ENCODE assay signal across 19 cellular contexts in genomic region chr2:33091541-33092123, GRCh38.
A peak's percentile ranks its signal among the peaks of the same experiment; 100 is the strongest.
DNase-seq lines count a peak whose midpoint lies in the region; ATAC-seq and TF ChIP-seq lines count a peak whose summit lies in the region.
"Had no signal": no experiment of that assay in that cellular context is flagged by ENCODE, and none has a peak within 500 bp of the region (broad histone marks: within the 10 kb centered on the region; RNA-seq: fewer than 3 reads in every experiment).

No MANE protein-coding gene starts in this region.

- H3K27me3 ChIP-seq in right atrium auricular region (no peaks in the 10 kb centered on the region), suprapubic skin (no peaks in the 10 kb centered on the region)
- H3K27me3 ChIP-seq: MG63 had no signal

- no peak for TF ChIP-seq EP300 in suprapubic skin (IDR thresholded peaks at IDR 0.05)

- WGBS in suprapubic skin, result 78% methylated on average over 5 of the region's 5 CpGs

- H3K27ac Mint-ChIP-seq in activated naive CD8-positive, alpha-beta T cell treated with anti-CD3 and anti-CD28 coated beads, Interleukin-2, amount 50 U/mL, for 24 hours, result no peak overlapping the region

- H3K27ac ChIP-seq in right atrium auricular region (peak overlapping the region; percentile 11 to 71), suprapubic skin (peak overlapping the region; percentile 14)
- H3K27ac ChIP-seq: A549, C4-2B had no signal

- H3K36me3 ChIP-seq in right atrium auricular region, result no peaks in the 10 kb centered on the region
- H3K36me3 ChIP-seq in suprapubic skin, result no peaks in the 10 kb centered on the region
- H3K36me3 ChIP-seq: MG63 had no signal

- H3K4me3 Mint-ChIP-seq in activated naive CD8-positive, alpha-beta T cell treated with anti-CD3 and anti-CD28 coated beads, Interleukin-2, amount 50 U/mL, for 24 hours, result no peak overlapping the region

- no peak overlapping the region for H3K4me3 ChIP-seq in fibroblast of the aortic adventitia (ENCODE audit: low read depth, low read length)
- H3K4me3 ChIP-seq in right atrium auricular region, result no peak overlapping the region
- no peak overlapping the region for H3K4me3 ChIP-seq in suprapubic skin
- H3K4me3 ChIP-seq: A549, MG63 had no signal

- H3K36me3 Mint-ChIP-seq in activated naive CD8-positive, alpha-beta T cell treated with anti-CD3 and anti-CD28 coated beads, Interleukin-2, amount 50 U/mL, for 24 hours (ENCODE audit: low read depth), result no peaks in the 10 kb centered on the region

- no peak for ATAC-seq in omental fat pad (ENCODE audit: low FRiP score)
- ATAC-seq in activated naive CD8-positive, alpha-beta T cell treated with anti-CD3 and anti-CD28 coated beads, Interleukin-2, amount 50 U/mL, for 24 hours, result no peak
- ATAC-seq: A549 had no signal

- DNase-seq in LHCN-M2 (ENCODE audit: low read depth) (peak; percentile 21), fibroblast of the aortic adventitia (ENCODE audit: low read depth) (peak; percentile 47), right atrium auricular region (ENCODE audit: low spot score) (no peak), suprapubic skin (ENCODE audit: low spot score in 2 of 2) (no peak), omental fat pad (ENCODE audit: low spot score) (no peak), HuH-7 (ENCODE audit: low spot score) (no peak), kidney tubule cell (ENCODE audit: low spot score) (no peak)
- DNase-seq in activated naive CD8-positive, alpha-beta T cell treated with anti-CD3 and anti-CD28 coated beads, Interleukin-2, amount 50 U/mL, for 24 hours, result no peak
- DNase-seq: DMS 273 treated with DMSO at 0.1 percent for 48 hours, GF-D8, H7, MG63, NCI-H1105, NCI-H1694, NCI-H2107, NCI-H2227 treated with DMSO at 0.1 percent for 48 hours, NCI-H524 had no signal

- peaks cover 14% of the 10 kb centered on the region for H3K27me3 Mint-ChIP-seq in activated naive CD8-positive, alpha-beta T cell treated with anti-CD3 and anti-CD28 coated beads, Interleukin-2, amount 50 U/mL, for 24 hours

- TF ChIP-seq POLR2A in suprapubic skin (IDR thresholded peaks at IDR 0.05), result no peak

- no peaks in the 10 kb centered on the region for H3K4me1 Mint-ChIP-seq in activated naive CD8-positive, alpha-beta T cell treated with anti-CD3 and anti-CD28 coated beads, Interleukin-2, amount 50 U/mL, for 24 hours

- TF ChIP-seq CTCF in fibroblast of the aortic adventitia (IDR thresholded peaks at IDR 0.05; ENCODE audit: insufficient read depth, low read length), result no peak
- TF ChIP-seq CTCF in right atrium auricular region (IDR thresholded peaks at IDR 0.05), result no peak
- TF ChIP-seq CTCF in suprapubic skin (IDR thresholded peaks at IDR 0.05), result no peak
- TF ChIP-seq CTCF in omental fat pad (IDR thresholded peaks at IDR 0.05), result no peak

- H3K4me1 ChIP-seq in right atrium auricular region (peaks cover 0 to 4% of the 10 kb centered on the region in 2 donors), suprapubic skin (peaks cover 5% of the 10 kb centered on the region)

- no peaks in the 10 kb centered on the region for H3K9me3 Mint-ChIP-seq in activated naive CD8-positive, alpha-beta T cell treated with anti-CD3 and anti-CD28 coated beads, Interleukin-2, amount 50 U/mL, for 24 hours

- peaks cover 0 to 5% of the 10 kb centered on the region in 2 donors for H3K9me3 ChIP-seq in right atrium auricular region
- no peaks in the 10 kb centered on the region for H3K9me3 ChIP-seq in suprapubic skin

Comparison
In these comparisons a context has a peak if more than half of its experiments do, and no peak if none do; other contexts are left out.
1. DNase-seq: peak in LHCN-M2 (single experiment) and fibroblast of the aortic adventitia (single experiment); none in right atrium auricular region (single experiment), suprapubic skin (0 of 2), omental fat pad (single experiment), activated naive CD8-positive, alpha-beta T cell treated with anti-CD3 and anti-CD28 coated beads, Interleukin-2, amount 50 U/mL, for 24 hours (single experiment), HuH-7 (single experiment) and kidney tubule cell (single experiment).